1 cellular context compared by ENCODE assay signal in the genomic region with DNA sequence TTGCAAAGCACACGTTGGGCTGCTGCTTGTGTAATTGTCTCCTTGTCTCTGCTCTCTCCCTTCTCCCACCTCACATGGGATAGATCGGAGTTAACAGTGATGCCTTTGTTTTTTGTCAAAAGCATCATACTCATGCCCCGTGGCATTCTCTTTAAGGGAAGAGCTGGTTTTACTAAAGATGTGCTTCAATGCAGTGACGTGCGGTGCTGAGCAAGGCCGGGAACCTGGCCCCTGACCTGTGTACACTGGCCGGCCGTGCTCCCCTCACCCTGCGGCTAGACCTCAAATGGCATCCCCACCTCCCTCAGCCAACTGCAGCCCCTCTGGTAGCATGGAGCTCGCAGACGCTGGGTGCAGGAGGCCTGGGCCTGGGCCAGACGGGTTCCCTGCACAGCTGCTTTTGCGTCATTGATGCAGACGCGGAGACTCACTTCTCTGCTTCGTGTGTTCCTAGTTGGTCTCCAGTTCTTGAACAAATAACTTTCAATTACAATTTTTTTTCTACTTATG.
A peak's percentile ranks its signal among the peaks of the same experiment; 100 is the strongest.
TF ChIP-seq lines count a peak whose summit lies in the region.

No MANE protein-coding gene starts in this region.

TF ChIP-seq in K562, 482 proteins besides CTCF, POLR2A, EP300 and RAD21 (continued from another document):
- TF ChIP-seq CXXC5 (CRISPR knock-in tag; IDR thresholded peaks at IDR 0.05) (no peak), CHD4 (IDR thresholded peaks at IDR 0.05; ENCODE audit: insufficient read depth, insufficient replicate concordance, low read depth, low read length, poor library complexity, severe bottlenecking) (no peak), THAP12 (CRISPR knock-in tag; IDR thresholded peaks at IDR 0.05) (0 out of 2 replicates have a peak, but pooled peaks have one; percentile 37)
